ENCODE assay signal across 23 cellular contexts in the genomic region with DNA sequence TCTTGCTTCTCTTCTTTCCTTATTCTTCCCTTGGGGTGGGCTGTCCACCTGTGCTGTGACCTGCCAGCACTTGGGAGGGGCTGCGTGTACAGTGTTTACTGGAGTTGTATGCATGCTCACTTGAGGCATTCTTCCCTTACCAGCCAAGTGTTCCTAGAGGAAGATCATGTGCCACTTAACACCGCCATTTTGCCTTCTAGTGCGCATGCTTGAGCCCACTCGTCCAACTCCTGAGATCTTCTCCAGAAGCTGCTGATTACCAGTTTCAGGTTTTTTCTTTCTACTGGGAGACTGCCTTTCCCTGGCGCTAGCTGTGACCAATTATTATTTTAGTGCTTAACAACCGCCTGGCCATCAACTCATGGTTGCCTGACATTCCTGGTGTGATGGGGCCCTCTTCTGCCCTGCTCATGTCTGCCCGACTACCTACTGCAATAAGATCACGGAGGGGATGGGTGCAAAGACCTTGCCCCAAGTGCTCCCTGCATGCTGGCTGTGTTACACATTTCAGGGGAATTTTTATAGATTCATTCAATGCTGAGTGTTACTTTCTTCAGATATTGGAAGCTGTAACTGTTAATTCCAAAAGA.
DNase-seq lines count a peak whose midpoint lies in the region; ATAC-seq and TF ChIP-seq lines count a peak whose summit lies in the region.
"Had no signal": no experiment of that assay in that cellular context is flagged by ENCODE, and none has a peak within 500 bp of the region (broad histone marks: within the 10 kb centered on the region; RNA-seq: fewer than 3 reads in every experiment).

No MANE protein-coding gene starts in this region.

- peak overlapping the region; percentile 10 for H3K4me2 ChIP-seq in GM23338
- H3K4me2 ChIP-seq: BLaER1 treated with 17β-estradiol and CSF1 and Interleukin-3, amounts not matched to agents 10 nM and 100 nM; KMS-11 had no signal

- H2AFZ ChIP-seq in GM23338: no peak overlapping the region

- in situ Hi-C loops in gastrocnemius medialis (cut with MboI; ENCODE audit: low sequenced_read_pairs in 4 of 4): loop anchor here in 1 of 4 donors (25.0 kb wide), 1 partner anchor 99 kb away; no protein-coding TSS in a partner anchor

- 82% methylated on average over 8 of the region's 8 CpGs for WGBS in HUES64

- H3K36me3 Mint-ChIP-seq in GM23338 (ENCODE audit: low read depth): peaks cover 66% of the 10 kb centered on the region
- H3K36me3 Mint-ChIP-seq in stimulated activated effector memory CD8-positive, alpha-beta T cell treated with anti-CD3 and anti-CD28 coated beads, Interleukin-12 subunit alpha, Interleukin-12 subunit beta, amount 100 ng/mL, for 72 hours: no peaks in the 10 kb centered on the region
- H3K36me3 Mint-ChIP-seq: CD4-positive, alpha-beta memory T cell; T-cell had no signal

- no peaks in the 10 kb centered on the region for H3K79me2 ChIP-seq in GM23338 (replicated peaks; ENCODE audit: insufficient read depth)

- peak overlapping the region; percentile 94 for H3K27ac Mint-ChIP-seq in GM23338
- H3K27ac Mint-ChIP-seq in stimulated activated effector memory CD8-positive, alpha-beta T cell treated with anti-CD3 and anti-CD28 coated beads, Interleukin-12 subunit alpha, Interleukin-12 subunit beta, amount 100 ng/mL, for 72 hours: no peak overlapping the region
- H3K27ac Mint-ChIP-seq: CD4-positive, alpha-beta memory T cell; T-cell had no signal

- no peaks in the 10 kb centered on the region for H3K9me2 ChIP-seq in GM23338 (ENCODE audit: insufficient read depth)

- no peak for TF ChIP-seq POLR2A in gastrocnemius medialis (IDR thresholded peaks at IDR 0.05)

- H3K27ac ChIP-seq in GM23338 (ENCODE audit: low read depth) (peak overlapping the region; percentile 91), HUES64 (ENCODE audit: low read depth, low read length) (peak overlapping the region; percentile 82), colonic mucosa (peak overlapping the region; percentile 78), iPS-18a (ENCODE audit: low read length) (peak overlapping the region; percentile 43), gastrocnemius medialis (no peak overlapping the region)
- H3K27ac ChIP-seq: BLaER1 treated with 17β-estradiol and CSF1 and Interleukin-3, amounts not matched to agents 10 nM and 100 nM; KMS-11 had no signal

- H3F3A ChIP-seq in GM23338 (replicated peaks; ENCODE audit: low read depth): peaks cover 9% of the 10 kb centered on the region; the same call in 1 of the 2 replicates

- no peak overlapping the region for H3K4me3 Mint-ChIP-seq in GM23338
- H3K4me3 Mint-ChIP-seq in stimulated activated effector memory CD8-positive, alpha-beta T cell treated with anti-CD3 and anti-CD28 coated beads, Interleukin-12 subunit alpha, Interleukin-12 subunit beta, amount 100 ng/mL, for 72 hours: no peak overlapping the region
- H3K4me3 Mint-ChIP-seq: CD4-positive, alpha-beta memory T cell; T-cell had no signal

- no peak for DNase-seq in GM23338 (ENCODE audit: low spot score)
- no peak for DNase-seq in colonic mucosa
- DNase-seq in NCI-H187 treated with DMSO at 0.1 percent for 48 hours (lab: John Stamatoyannopoulos, UW): no peak
- no peak for DNase-seq in SHP77 (lab: John Stamatoyannopoulos, UW)
- no peak for DNase-seq in stimulated activated effector memory CD8-positive, alpha-beta T cell treated with anti-CD3 and anti-CD28 coated beads, Interleukin-12 subunit alpha, Interleukin-12 subunit beta, amount 100 ng/mL, for 72 hours (ENCODE audit: low spot score in 2 of 2)
- DNase-seq in gastrocnemius medialis: no peak
- DNase-seq: AML-193; CD4-positive, alpha-beta memory T cell; COR-L47; GF-D8; H7; IMR-90; MM.1S; NCI-H1694; NCI-H446 treated with DMSO at 0.1 percent for 48 hours; NCI-H526; Right ventricle myocardium superior; RPMI8226; T-cell had no signal

- peaks cover 71% of the 10 kb centered on the region for H3K9me3 Mint-ChIP-seq in GM23338
- no peaks in the 10 kb centered on the region for H3K9me3 Mint-ChIP-seq in stimulated activated effector memory CD8-positive, alpha-beta T cell treated with anti-CD3 and anti-CD28 coated beads, Interleukin-12 subunit alpha, Interleukin-12 subunit beta, amount 100 ng/mL, for 72 hours
- H3K9me3 Mint-ChIP-seq: T-cell had no signal

- H3K4me1 Mint-ChIP-seq in GM23338: peaks cover 33% of the 10 kb centered on the region
- H3K4me1 Mint-ChIP-seq in stimulated activated effector memory CD8-positive, alpha-beta T cell treated with anti-CD3 and anti-CD28 coated beads, Interleukin-12 subunit alpha, Interleukin-12 subunit beta, amount 100 ng/mL, for 72 hours: no peaks in the 10 kb centered on the region
- H3K4me1 Mint-ChIP-seq: CD4-positive, alpha-beta memory T cell; T-cell had no signal

- H3K4me3 ChIP-seq in GM23338 (no peak overlapping the region), HUES64 (ENCODE audit: low read length) (no peak overlapping the region), colonic mucosa (no peak overlapping the region), iPS-18a (ENCODE audit: low read length) (no peak overlapping the region), gastrocnemius medialis (no peak overlapping the region)
- H3K4me3 ChIP-seq: BLaER1 treated with 17β-estradiol and CSF1 and Interleukin-3, amounts not matched to agents 10 nM and 100 nM had no signal

- H3K36me3 ChIP-seq in GM23338 (ENCODE audit: insufficient read depth) (peaks cover 5% of the 10 kb centered on the region), HUES64 (ENCODE audit: insufficient read depth, low read length) (peaks cover 3% of the 10 kb centered on the region; the same call in 1 of the 2 replicates), colonic mucosa (no peaks in the 10 kb centered on the region), iPS-18a (ENCODE audit: control insufficient read depth, low read depth, low read length) (no peaks in the 10 kb centered on the region), gastrocnemius medialis (no peaks in the 10 kb centered on the region)
- H3K36me3 ChIP-seq: BLaER1 treated with 17β-estradiol and CSF1 and Interleukin-3, amounts not matched to agents 10 nM and 100 nM had no signal

- intact Hi-C loops in colonic mucosa (cut with DNase I) (no loop called here), gastrocnemius medialis (cut with DNase I; ENCODE audit: low total_unique reads) (no loop called here)

- peaks cover 24% of the 10 kb centered on the region for H3K27me3 Mint-ChIP-seq in GM23338 (ENCODE audit: insufficient read depth, low read depth, poor library complexity)

- 0 out of 2 replicates have a peak overlapping the region, but pooled peaks have one; percentile 39 for H3K9ac ChIP-seq in HUES64 (ENCODE audit: low read depth, low read length)
- peak overlapping the region in 1 of 2 donors; percentile 12 for H3K9ac ChIP-seq in colonic mucosa (ENCODE audit: low read depth in 2 of 2, low read length in 2 of 2)
- H3K9ac ChIP-seq in iPS-18a (ENCODE audit: low read length): no peak overlapping the region
- H3K9ac ChIP-seq: BLaER1 treated with 17β-estradiol and CSF1 and Interleukin-3, amounts not matched to agents 10 nM and 100 nM; KMS-11 had no signal

- TF ChIP-seq CTCF in GM23338 (conservative IDR thresholded peaks at IDR 0.05; ENCODE audit: low read depth in 2 of 2) (peak in 1 of 2 experiments; percentile 24; a peak in 2 of 4 replicates), colonic mucosa (IDR thresholded peaks at IDR 0.05) (no peak), gastrocnemius medialis (IDR thresholded peaks at IDR 0.05 in 4 of 5, conservative IDR thresholded peaks at IDR 0.05 in 1 of 5) (no peak)

- H3K9me3 ChIP-seq in HUES64 (ENCODE audit: insufficient read depth, low read depth, low read length) (peaks cover 28% of the 10 kb centered on the region), colonic mucosa (no peaks in the 10 kb centered on the region), iPS-18a (ENCODE audit: control insufficient read depth, low read depth, low read length) (peaks cover 21% of the 10 kb centered on the region), gastrocnemius medialis (no peaks in the 10 kb centered on the region)

- H4K20me1 ChIP-seq in GM23338 (replicated peaks; ENCODE audit: insufficient read depth): no peaks in the 10 kb centered on the region
- H4K20me1 ChIP-seq: BLaER1 treated with 17β-estradiol and CSF1 and Interleukin-3, amounts not matched to agents 10 nM and 100 nM had no signal

- ATAC-seq in GM23338 (no peak), gastrocnemius medialis (no peak)
- no peak for ATAC-seq in stimulated activated effector memory CD8-positive, alpha-beta T cell treated with anti-CD3 and anti-CD28 coated beads, Interleukin-12 subunit alpha, Interleukin-12 subunit beta, amount 100 ng/mL, for 72 hours
- ATAC-seq: T-cell had no signal

- H3K4me1 ChIP-seq in GM23338 (ENCODE audit: insufficient read depth) (peaks cover 17% of the 10 kb centered on the region), HUES64 (ENCODE audit: insufficient read depth, low read length) (peaks cover 26% of the 10 kb centered on the region), colonic mucosa (peaks cover 10% of the 10 kb centered on the region), iPS-18a (ENCODE audit: control insufficient read depth, low read depth, low read length) (peaks cover 25% of the 10 kb centered on the region), gastrocnemius medialis (no peaks in the 10 kb centered on the region)

- no peaks in the 10 kb centered on the region for H3K27me3 ChIP-seq in GM23338 (ENCODE audit: insufficient read depth)
- H3K27me3 ChIP-seq in HUES64 (ENCODE audit: insufficient read depth, low read length): no peaks in the 10 kb centered on the region
- no peaks in the 10 kb centered on the region for H3K27me3 ChIP-seq in colonic mucosa
- no peaks in the 10 kb centered on the region for H3K27me3 ChIP-seq in iPS-18a (ENCODE audit: control insufficient read depth, insufficient read depth, low read length)
- H3K27me3 ChIP-seq in gastrocnemius medialis: no peaks in the 10 kb centered on the region
- H3K27me3 ChIP-seq: BLaER1 treated with 17β-estradiol and CSF1 and Interleukin-3, amounts not matched to agents 10 nM and 100 nM had no signal

TF ChIP-seq in GM23338, 12 proteins besides CTCF, POLR2A, EP300 and RAD21 (continues in another document):
- TF ChIP-seq EZH2phosphoT487 (IDR thresholded peaks at IDR 0.05; ENCODE audit: unreplicated experiment) (no peak), CREB1 (CRISPR knock-in tag; IDR thresholded peaks at IDR 0.05; ENCODE audit: low read depth) (no peak), JUNB (IDR thresholded peaks at IDR 0.05; ENCODE audit: unreplicated experiment) (no peak)

Comparison
In these comparisons a context has a peak if more than half of its experiments do, and no peak if none do; other contexts are left out.
1. H3K27ac ChIP-seq: peak in GM23338 (single experiment), HUES64 (single experiment), colonic mucosa (single experiment) and iPS-18a (single experiment); none in gastrocnemius medialis (0 of 4).